ENCODE assay signal across 2 cellular contexts in the genomic region with DNA sequence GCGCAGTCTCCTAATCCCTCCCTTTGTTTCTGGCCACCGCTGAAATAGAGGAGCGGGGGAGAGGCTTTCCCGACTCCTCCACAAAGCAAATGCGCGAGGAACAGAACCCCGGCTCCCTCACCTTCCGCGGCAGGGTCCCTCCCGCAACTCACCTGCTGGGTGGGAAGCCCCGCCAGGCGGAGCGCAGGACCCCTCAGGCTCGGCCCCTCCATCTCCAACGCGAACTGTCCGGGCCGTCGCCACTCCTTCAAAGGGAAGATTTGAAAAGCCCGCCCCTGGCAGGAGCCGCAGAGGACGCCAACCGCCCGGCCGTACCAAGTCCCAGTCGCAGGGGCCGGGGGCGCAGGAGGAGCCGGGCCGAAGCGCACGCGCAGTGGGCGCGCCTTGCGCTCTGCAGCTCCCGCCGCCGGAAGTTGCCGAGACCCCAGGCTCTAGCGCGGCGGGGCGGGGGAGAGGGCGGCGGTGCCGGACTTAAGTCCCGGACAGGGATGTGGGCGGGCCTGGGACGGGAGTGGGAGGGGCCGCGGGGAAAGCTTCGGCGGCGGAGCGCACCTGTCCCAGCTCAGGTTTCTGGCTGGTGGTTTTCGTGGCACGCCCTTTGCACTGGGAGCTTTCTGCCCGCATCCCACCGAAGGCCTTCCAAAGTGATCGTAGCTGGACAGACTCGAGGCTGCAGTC.
A peak's percentile ranks its signal among the peaks of the same experiment; 100 is the strongest.
TF ChIP-seq lines count a peak whose summit lies in the region.

A gene with protein sequence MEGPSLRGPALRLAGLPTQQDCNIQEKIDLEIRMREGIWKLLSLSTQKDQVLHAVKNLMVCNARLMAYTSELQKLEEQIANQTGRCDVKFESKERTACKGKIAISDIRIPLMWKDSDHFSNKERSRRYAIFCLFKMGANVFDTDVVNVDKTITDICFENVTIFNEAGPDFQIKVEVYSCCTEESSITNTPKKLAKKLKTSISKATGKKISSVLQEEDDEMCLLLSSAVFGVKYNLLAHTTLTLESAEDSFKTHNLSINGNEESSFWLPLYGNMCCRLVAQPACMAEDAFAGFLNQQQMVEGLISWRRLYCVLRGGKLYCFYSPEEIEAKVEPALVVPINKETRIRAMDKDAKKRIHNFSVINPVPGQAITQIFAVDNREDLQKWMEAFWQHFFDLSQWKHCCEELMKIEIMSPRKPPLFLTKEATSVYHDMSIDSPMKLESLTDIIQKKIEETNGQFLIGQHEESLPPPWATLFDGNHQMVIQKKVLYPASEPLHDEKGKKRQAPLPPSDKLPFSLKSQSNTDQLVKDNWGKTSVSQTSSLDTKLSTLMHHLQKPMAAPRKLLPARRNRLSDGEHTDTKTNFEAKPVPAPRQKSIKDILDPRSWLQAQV (minus strand): TSS at position 446 of the 678 bp plus-strand sequence. CDS start 234 bp downstream, at position 212.

TF ChIP-seq in GM23338, 12 proteins besides CTCF, POLR2A, EP300 and RAD21 (continued from another document and continues in another):
- TF ChIP-seq, protein P1, sequence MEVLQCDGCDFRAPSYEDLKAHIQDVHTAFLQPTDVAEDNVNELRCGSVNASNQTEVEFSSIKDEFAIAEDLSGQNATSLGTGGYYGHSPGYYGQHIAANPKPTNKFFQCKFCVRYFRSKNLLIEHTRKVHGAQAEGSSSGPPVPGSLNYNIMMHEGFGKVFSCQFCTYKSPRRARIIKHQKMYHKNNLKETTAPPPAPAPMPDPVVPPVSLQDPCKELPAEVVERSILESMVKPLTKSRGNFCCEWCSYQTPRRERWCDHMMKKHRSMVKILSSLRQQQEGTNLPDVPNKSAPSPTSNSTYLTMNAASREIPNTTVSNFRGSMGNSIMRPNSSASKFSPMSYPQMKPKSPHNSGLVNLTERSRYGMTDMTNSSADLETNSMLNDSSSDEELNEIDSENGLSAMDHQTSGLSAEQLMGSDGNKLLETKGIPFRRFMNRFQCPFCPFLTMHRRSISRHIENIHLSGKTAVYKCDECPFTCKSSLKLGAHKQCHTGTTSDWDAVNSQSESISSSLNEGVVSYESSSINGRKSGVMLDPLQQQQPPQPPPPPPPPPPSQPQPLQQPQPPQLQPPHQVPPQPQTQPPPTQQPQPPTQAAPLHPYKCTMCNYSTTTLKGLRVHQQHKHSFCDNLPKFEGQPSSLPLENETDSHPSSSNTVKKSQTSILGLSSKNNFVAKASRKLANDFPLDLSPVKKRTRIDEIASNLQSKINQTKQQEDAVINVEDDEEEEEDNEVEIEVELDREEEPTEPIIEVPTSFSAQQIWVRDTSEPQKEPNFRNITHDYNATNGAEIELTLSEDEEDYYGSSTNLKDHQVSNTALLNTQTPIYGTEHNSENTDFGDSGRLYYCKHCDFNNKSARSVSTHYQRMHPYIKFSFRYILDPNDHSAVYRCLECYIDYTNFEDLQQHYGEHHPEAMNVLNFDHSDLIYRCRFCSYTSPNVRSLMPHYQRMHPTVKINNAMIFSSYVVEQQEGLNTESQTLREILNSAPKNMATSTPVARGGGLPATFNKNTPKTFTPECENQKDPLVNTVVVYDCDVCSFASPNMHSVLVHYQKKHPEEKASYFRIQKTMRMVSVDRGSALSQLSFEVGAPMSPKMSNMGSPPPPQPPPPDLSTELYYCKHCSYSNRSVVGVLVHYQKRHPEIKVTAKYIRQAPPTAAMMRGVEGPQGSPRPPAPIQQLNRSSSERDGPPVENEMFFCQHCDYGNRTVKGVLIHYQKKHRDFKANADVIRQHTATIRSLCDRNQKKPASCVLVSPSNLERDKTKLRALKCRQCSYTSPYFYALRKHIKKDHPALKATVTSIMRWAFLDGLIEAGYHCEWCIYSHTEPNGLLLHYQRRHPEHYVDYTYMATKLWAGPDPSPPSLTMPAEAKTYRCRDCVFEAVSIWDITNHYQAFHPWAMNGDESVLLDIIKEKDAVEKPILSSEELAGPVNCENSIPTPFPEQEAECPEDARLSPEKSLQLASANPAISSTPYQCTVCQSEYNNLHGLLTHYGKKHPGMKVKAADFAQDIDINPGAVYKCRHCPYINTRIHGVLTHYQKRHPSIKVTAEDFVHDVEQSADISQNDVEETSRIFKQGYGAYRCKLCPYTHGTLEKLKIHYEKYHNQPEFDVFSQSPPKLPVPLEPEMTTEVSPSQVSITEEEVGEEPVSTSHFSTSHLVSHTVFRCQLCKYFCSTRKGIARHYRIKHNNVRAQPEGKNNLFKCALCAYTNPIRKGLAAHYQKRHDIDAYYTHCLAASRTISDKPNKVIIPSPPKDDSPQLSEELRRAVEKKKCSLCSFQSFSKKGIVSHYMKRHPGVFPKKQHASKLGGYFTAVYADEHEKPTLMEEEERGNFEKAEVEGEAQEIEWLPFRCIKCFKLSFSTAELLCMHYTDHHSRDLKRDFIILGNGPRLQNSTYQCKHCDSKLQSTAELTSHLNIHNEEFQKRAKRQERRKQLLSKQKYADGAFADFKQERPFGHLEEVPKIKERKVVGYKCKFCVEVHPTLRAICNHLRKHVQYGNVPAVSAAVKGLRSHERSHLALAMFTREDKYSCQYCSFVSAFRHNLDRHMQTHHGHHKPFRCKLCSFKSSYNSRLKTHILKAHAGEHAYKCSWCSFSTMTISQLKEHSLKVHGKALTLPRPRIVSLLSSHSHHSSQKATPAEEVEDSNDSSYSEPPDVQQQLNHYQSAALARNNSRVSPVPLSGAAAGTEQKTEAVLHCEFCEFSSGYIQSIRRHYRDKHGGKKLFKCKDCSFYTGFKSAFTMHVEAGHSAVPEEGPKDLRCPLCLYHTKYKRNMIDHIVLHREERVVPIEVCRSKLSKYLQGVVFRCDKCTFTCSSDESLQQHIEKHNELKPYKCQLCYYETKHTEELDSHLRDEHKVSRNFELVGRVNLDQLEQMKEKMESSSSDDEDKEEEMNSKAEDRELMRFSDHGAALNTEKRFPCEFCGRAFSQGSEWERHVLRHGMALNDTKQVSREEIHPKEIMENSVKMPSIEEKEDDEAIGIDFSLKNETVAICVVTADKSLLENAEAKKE (CRISPR knock-in tag; IDR thresholded peaks at IDR 0.05), result no peak
- TF ChIP-seq JUNB (IDR thresholded peaks at IDR 0.05; ENCODE audit: unreplicated experiment), result no peak
- TF ChIP-seq EZH2phosphoT487 (IDR thresholded peaks at IDR 0.05; ENCODE audit: unreplicated experiment), result no peak
- peak; percentile 36; the same call in 1 of the 2 replicates for TF ChIP-seq CREB1 (CRISPR knock-in tag; IDR thresholded peaks at IDR 0.05; ENCODE audit: low read depth)
- TF ChIP-seq NANOG (IDR thresholded peaks at IDR 0.05; ENCODE audit: borderline replicate concordance), result no peak
- no peak for TF ChIP-seq ZNF114 (CRISPR knock-in tag; IDR thresholded peaks at IDR 0.05)
- no peak for TF ChIP-seq EZH2 (IDR thresholded peaks at IDR 0.05; ENCODE audit: low read depth, unreplicated experiment)
- TF ChIP-seq POLR2AphosphoS5 (IDR thresholded peaks at IDR 0.05; ENCODE audit: low read depth), result peak; percentile 70
- TF ChIP-seq, protein P2, sequence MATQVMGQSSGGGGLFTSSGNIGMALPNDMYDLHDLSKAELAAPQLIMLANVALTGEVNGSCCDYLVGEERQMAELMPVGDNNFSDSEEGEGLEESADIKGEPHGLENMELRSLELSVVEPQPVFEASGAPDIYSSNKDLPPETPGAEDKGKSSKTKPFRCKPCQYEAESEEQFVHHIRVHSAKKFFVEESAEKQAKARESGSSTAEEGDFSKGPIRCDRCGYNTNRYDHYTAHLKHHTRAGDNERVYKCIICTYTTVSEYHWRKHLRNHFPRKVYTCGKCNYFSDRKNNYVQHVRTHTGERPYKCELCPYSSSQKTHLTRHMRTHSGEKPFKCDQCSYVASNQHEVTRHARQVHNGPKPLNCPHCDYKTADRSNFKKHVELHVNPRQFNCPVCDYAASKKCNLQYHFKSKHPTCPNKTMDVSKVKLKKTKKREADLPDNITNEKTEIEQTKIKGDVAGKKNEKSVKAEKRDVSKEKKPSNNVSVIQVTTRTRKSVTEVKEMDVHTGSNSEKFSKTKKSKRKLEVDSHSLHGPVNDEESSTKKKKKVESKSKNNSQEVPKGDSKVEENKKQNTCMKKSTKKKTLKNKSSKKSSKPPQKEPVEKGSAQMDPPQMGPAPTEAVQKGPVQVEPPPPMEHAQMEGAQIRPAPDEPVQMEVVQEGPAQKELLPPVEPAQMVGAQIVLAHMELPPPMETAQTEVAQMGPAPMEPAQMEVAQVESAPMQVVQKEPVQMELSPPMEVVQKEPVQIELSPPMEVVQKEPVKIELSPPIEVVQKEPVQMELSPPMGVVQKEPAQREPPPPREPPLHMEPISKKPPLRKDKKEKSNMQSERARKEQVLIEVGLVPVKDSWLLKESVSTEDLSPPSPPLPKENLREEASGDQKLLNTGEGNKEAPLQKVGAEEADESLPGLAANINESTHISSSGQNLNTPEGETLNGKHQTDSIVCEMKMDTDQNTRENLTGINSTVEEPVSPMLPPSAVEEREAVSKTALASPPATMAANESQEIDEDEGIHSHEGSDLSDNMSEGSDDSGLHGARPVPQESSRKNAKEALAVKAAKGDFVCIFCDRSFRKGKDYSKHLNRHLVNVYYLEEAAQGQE (IDR thresholded peaks at IDR 0.05; ENCODE audit: unreplicated experiment), result no peak

TF ChIP-seq in SK-N-SH treated with all-trans-retinoic acid at 6 μM for 48 hours, 23 proteins besides CTCF, POLR2A, EP300 and RAD21 (continued from another document):
- TF ChIP-seq, protein P3, sequence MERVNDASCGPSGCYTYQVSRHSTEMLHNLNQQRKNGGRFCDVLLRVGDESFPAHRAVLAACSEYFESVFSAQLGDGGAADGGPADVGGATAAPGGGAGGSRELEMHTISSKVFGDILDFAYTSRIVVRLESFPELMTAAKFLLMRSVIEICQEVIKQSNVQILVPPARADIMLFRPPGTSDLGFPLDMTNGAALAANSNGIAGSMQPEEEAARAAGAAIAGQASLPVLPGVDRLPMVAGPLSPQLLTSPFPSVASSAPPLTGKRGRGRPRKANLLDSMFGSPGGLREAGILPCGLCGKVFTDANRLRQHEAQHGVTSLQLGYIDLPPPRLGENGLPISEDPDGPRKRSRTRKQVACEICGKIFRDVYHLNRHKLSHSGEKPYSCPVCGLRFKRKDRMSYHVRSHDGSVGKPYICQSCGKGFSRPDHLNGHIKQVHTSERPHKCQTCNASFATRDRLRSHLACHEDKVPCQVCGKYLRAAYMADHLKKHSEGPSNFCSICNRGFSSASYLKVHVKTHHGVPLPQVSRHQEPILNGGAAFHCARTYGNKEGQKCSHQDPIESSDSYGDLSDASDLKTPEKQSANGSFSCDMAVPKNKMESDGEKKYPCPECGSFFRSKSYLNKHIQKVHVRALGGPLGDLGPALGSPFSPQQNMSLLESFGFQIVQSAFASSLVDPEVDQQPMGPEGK (CRISPR knock-in tag; IDR thresholded peaks at IDR 0.05; ENCODE audit: borderline replicate concordance), result no peak
- TF ChIP-seq, protein P4, sequence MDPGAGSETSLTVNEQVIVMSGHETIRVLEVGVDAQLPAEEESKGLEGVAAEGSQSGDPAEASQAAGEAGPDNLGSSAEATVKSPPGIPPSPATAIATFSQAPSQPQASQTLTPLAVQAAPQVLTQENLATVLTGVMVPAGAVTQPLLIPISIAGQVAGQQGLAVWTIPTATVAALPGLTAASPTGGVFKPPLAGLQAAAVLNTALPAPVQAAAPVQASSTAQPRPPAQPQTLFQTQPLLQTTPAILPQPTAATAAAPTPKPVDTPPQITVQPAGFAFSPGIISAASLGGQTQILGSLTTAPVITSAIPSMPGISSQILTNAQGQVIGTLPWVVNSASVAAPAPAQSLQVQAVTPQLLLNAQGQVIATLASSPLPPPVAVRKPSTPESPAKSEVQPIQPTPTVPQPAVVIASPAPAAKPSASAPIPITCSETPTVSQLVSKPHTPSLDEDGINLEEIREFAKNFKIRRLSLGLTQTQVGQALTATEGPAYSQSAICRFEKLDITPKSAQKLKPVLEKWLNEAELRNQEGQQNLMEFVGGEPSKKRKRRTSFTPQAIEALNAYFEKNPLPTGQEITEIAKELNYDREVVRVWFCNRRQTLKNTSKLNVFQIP (CRISPR knock-in tag; IDR thresholded peaks at IDR 0.05; ENCODE audit: borderline replicate concordance, low read depth), result no peak
- TF ChIP-seq, protein P5, sequence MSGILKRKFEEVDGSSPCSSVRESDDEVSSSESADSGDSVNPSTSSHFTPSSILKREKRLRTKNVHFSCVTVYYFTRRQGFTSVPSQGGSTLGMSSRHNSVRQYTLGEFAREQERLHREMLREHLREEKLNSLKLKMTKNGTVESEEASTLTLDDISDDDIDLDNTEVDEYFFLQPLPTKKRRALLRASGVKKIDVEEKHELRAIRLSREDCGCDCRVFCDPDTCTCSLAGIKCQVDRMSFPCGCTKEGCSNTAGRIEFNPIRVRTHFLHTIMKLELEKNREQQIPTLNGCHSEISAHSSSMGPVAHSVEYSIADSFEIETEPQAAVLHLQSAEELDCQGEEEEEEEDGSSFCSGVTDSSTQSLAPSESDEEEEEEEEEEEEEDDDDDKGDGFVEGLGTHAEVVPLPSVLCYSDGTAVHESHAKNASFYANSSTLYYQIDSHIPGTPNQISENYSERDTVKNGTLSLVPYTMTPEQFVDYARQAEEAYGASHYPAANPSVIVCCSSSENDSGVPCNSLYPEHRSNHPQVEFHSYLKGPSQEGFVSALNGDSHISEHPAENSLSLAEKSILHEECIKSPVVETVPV (CRISPR knock-in tag; IDR thresholded peaks at IDR 0.05), result no peak
- no peak for TF ChIP-seq ESRRG (CRISPR knock-in tag; IDR thresholded peaks at IDR 0.05)
